In genomic region chr2:10194021-10194820, GRCh38 we compare ENCODE assay signal across 17 cellular contexts.
DNase-seq lines count a peak whose midpoint lies in the region; ATAC-seq and TF ChIP-seq lines count a peak whose summit lies in the region.
"Had no signal": no experiment of that assay in that cellular context is flagged by ENCODE, and none has a peak within 500 bp of the region (broad histone marks: within the 10 kb centered on the region; RNA-seq: fewer than 3 reads in every experiment).

No MANE protein-coding gene starts in this region.

- H2BK12ac ChIP-seq in H9 (ENCODE audit: insufficient read length, low read depth, low read length), result no peak overlapping the region

- no peak overlapping the region for H2BK5ac ChIP-seq in H9 (ENCODE audit: insufficient read length, low read length)

- H3K9me2 ChIP-seq in GM23248 (ENCODE audit: insufficient read depth), result no peaks in the 10 kb centered on the region

- no peak overlapping the region for H4K8ac ChIP-seq in H9 (replicated peaks; ENCODE audit: insufficient read length, low read depth, low read length)

- DNase-seq in A172 (ENCODE audit: low spot score) (peak; percentile 49), GM23248 (peak; percentile 66), lower lobe of right lung (no peak), H9 (no peak), left colon (no peak)
- no peak for DNase-seq in activated naive CD4-positive, alpha-beta T cell (lab: John Stamatoyannopoulos, UW)
- DNase-seq: activated CD4-positive, alpha-beta T cell treated with anti-CD3 and anti-CD28 coated beads for 48 hours; naive thymus-derived CD4-positive, alpha-beta T cell; NCI-H2029; NCI-H526; stimulated activated CD4-positive, alpha-beta T cell treated with anti-CD3 and anti-CD28 coated beads, Interleukin-15, amount 100 ng/mL, for 24 hours; stimulated activated naive CD8-positive, alpha-beta T cell treated with anti-CD3 and anti-CD28 coated beads, Interleukin-15, Interleukin-2, amounts not matched to agents 100 U/mL and 50 U/mL, for 24 hours; T1000 had no signal

- no peak overlapping the region for H2BK120ac ChIP-seq in H9 (ENCODE audit: low read depth, low read length, poor library complexity, severe bottlenecking)

- H3K23me2 ChIP-seq in H9 (ENCODE audit: insufficient read length, low read depth, low read length, poor library complexity, severe bottlenecking), result no peaks in the 10 kb centered on the region

- H4K20me1 ChIP-seq in GM23248 (ENCODE audit: insufficient read depth) (no peaks in the 10 kb centered on the region), H9 (ENCODE audit: control insufficient read depth, insufficient read depth, insufficient read length) (no peaks in the 10 kb centered on the region)

- intact Hi-C loops in lower lobe of right lung (cut with DNase I), result no loop called here
- intact Hi-C loops in left colon (cut with DNase I, micrococcal nuclease), result no loop called here

- H3T11ph ChIP-seq in H9 (ENCODE audit: low read length), result no peak overlapping the region

- WGBS in GM23248 (ENCODE audit: low coverage in 1 of 2, low lambda C conversion rate in 2 of 2, missing lambda C conversion rate in 2 of 2), 2 experiments, result 59 to 60% methylated on average over 23 to 24 of the region's 24 CpGs
- WGBS in H9 (ENCODE audit: extremely low coverage, insufficient read length, low lambda C conversion rate), result no CpG with 5 or more reads among the region's 24 CpGs

- H3K36me3 ChIP-seq in GM23248 (ENCODE audit: low read depth), result no peaks in the 10 kb centered on the region
- H3K36me3 ChIP-seq in lower lobe of right lung, result no peaks in the 10 kb centered on the region
- H3K36me3 ChIP-seq: cardiac muscle cell had no signal

- H4K5ac ChIP-seq in H9 (ENCODE audit: insufficient read length, low read depth, low read length), result no peak overlapping the region

- H3K27me3 ChIP-seq in GM23248 (replicated peaks; ENCODE audit: insufficient read depth) (no peaks in the 10 kb centered on the region), lower lobe of right lung (ENCODE audit: low read depth) (no peaks in the 10 kb centered on the region), H9 (ENCODE audit: insufficient read depth, low read length) (no peaks in the 10 kb centered on the region)
- H3K27me3 ChIP-seq: cardiac muscle cell had no signal

- H3K9me3 ChIP-seq in GM23248 (ENCODE audit: low read depth), result no peaks in the 10 kb centered on the region
- H3K9me3 ChIP-seq in lower lobe of right lung, result no peaks in the 10 kb centered on the region
- H3K9me3 ChIP-seq in H9 (ENCODE audit: control insufficient read depth, low read depth, low read length), result no peaks in the 10 kb centered on the region

- ATAC-seq in lower lobe of right lung (no peak), GM21723 (IDR thresholded peaks at IDR 0.05; ENCODE audit: unreplicated experiment) (no peak), left colon (no peak)
- ATAC-seq: activated naive CD4-positive, alpha-beta T cell treated with anti-CD3 and anti-CD28 coated beads, Interleukin-2, amount 50 U/mL, for 72 hours; naive thymus-derived CD4-positive, alpha-beta T cell; stimulated activated naive CD8-positive, alpha-beta T cell treated with anti-CD3 and anti-CD28 coated beads, Interleukin-15, Interleukin-2, amounts not matched to agents 100 U/mL and 50 U/mL, for 24 hours had no signal

- H3K36me3 Mint-ChIP-seq in brain (peaks cover 14% of the 10 kb centered on the region), H9 (ENCODE audit: insufficient read depth in 1 of 3, low read depth in 3 of 3) (peaks cover 14 to 26% (median 23%) of the 10 kb centered on the region in 3 experiments)

- no peak overlapping the region for H2BK20ac ChIP-seq in H9 (ENCODE audit: low read depth, low read length, poor library complexity, severe bottlenecking)

- H3F3A ChIP-seq in GM23248 (ENCODE audit: insufficient read depth), result peaks cover 4% of the 10 kb centered on the region; the same call in 1 of the 2 replicates

- H3K4me1 Mint-ChIP-seq in brain, result peaks cover 16% of the 10 kb centered on the region
- no peaks in the 10 kb centered on the region for H3K4me1 Mint-ChIP-seq in H9

- H3K18ac ChIP-seq in H9 (ENCODE audit: insufficient read length, low read depth, low read length), result no peak overlapping the region

- H3K9ac ChIP-seq in GM23248, result no peak overlapping the region
- H3K9ac ChIP-seq in H9 (ENCODE audit: extremely low read depth, insufficient read length, low read length), result no peak overlapping the region

- H3K9me3 Mint-ChIP-seq in brain (peaks cover 7 to 14% (median 10%) of the 10 kb centered on the region in 5 experiments), H9 (peaks cover 19 to 21% of the 10 kb centered on the region in 2 experiments)

- H3K4ac ChIP-seq in H9 (ENCODE audit: low read depth, low read length), result no peak overlapping the region

- H2AFZ ChIP-seq in GM23248 (peak overlapping the region; percentile 39), H9 (ENCODE audit: low read length) (no peak overlapping the region)

- no peak overlapping the region for H3K27ac ChIP-seq in GM23248
- H3K27ac ChIP-seq in lower lobe of right lung, result peak overlapping the region; percentile 6
- H3K27ac ChIP-seq in H9 (ENCODE audit: insufficient read length, low read depth, low read length), result no peak overlapping the region
- H3K27ac ChIP-seq: cardiac muscle cell had no signal

- no peaks in the 10 kb centered on the region for H3K79me1 ChIP-seq in H9 (ENCODE audit: insufficient read depth, low read depth, low read length, poor library complexity, severe bottlenecking)

- no peak overlapping the region for H4K91ac ChIP-seq in H9 (ENCODE audit: insufficient read length, low read depth, low read length)

- no peak overlapping the region for H2AK5ac ChIP-seq in H9 (ENCODE audit: insufficient read length, low read length)

- H3K4me3 Mint-ChIP-seq in brain, result no peak overlapping the region
- H3K4me3 Mint-ChIP-seq in H9, result no peak overlapping the region
- H3K4me3 Mint-ChIP-seq: naive thymus-derived CD4-positive, alpha-beta T cell had no signal

- no peak for TF ChIP-seq CTCF in brain (conservative IDR thresholded peaks at IDR 0.05)
- no peak for TF ChIP-seq CTCF in lower lobe of right lung (IDR thresholded peaks at IDR 0.05)
- TF ChIP-seq CTCF in H9 (conservative IDR thresholded peaks at IDR 0.05), result no peak

- H3K14ac ChIP-seq in H9 (ENCODE audit: insufficient read depth, low read length), result no peak overlapping the region

- in situ Hi-C loops in GM23248 (cut with MboI), result no loop called here

- H3K4me2 ChIP-seq in GM23248 (ENCODE audit: unreplicated experiment) (no peak overlapping the region), H9 (ENCODE audit: insufficient read depth, insufficient read length, low read length) (no peak overlapping the region)

- peak overlapping the region; percentile 57 to 94 (median 79) for H3K27ac Mint-ChIP-seq in brain
- peak overlapping the region in 1 of 3 experiments; percentile 82; a peak in 1 of 7 replicates for H3K27ac Mint-ChIP-seq in H9

- no peak overlapping the region for H3K4me3 ChIP-seq in GM23248
- no peak overlapping the region for H3K4me3 ChIP-seq in lower lobe of right lung
- H3K4me3 ChIP-seq: cardiac muscle cell had no signal

- H3K79me2 ChIP-seq in GM23248 (ENCODE audit: insufficient read depth) (no peaks in the 10 kb centered on the region), H9 (ENCODE audit: insufficient read depth, low read length) (no peaks in the 10 kb centered on the region; the same call in 1 of the 2 replicates)

- H3K56ac ChIP-seq in H9 (ENCODE audit: insufficient read length, low read depth, low read length), result no peak overlapping the region

- no peak overlapping the region for H3K23ac ChIP-seq in H9 (ENCODE audit: insufficient read length, low read depth, low read length)

- H3K27me3 Mint-ChIP-seq in brain (no peaks in the 10 kb centered on the region), H9 (ENCODE audit: low read depth) (peaks cover 2% of the 10 kb centered on the region; the same call in 1 of the 2 replicates)
- H3K27me3 Mint-ChIP-seq: naive thymus-derived CD4-positive, alpha-beta T cell had no signal

- no peak overlapping the region for H2BK15ac ChIP-seq in H9 (ENCODE audit: low read depth, low read length)

- H3K4me1 ChIP-seq in GM23248 (ENCODE audit: insufficient read depth) (peaks cover 8% of the 10 kb centered on the region; the same call in 1 of the 2 replicates), lower lobe of right lung (peaks cover 6% of the 10 kb centered on the region), H9 (ENCODE audit: insufficient read depth, low read length) (no peaks in the 10 kb centered on the region)

Comparison
In these comparisons a context has a peak if more than half of its experiments do, and no peak if none do; other contexts are left out.
1. DNase-seq: peak in A172 (single experiment) and GM23248 (single experiment); none in lower lobe of right lung (single experiment), H9 (single experiment), left colon (0 of 2) and activated naive CD4-positive, alpha-beta T cell (0 of 4).